Comparison of ENCODE assay signal across 8 cellular contexts in the genomic region with DNA sequence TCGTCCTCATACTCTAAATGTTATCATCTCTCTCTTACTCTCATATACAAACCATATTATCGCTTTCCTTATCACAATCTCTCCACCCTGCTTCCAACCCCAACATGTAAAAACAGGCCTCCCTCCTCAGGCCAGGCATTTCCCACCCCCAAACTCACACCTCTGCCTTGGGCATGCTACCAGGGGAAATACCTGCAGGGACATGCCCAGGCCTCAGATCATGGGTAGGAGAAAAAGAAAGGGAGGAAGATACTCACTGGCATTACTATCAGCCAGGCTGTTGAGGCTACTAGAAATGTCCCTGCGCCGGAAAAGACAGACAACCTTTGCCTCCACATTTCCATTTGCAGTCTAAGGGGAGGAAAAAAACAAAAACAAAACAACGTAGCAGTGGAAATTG. TPM values are rescaled to one million over a fixed set of nuclear protein-coding genes. Genes with fewer than 3 reads are reported as not detected.
A peak's percentile ranks its signal among the peaks of the same experiment; 100 is the strongest.
DNase-seq lines count a peak whose midpoint lies in the region; ATAC-seq and TF ChIP-seq lines count a peak whose summit lies in the region.

No MANE protein-coding gene starts in this region.

- peak overlapping the region; percentile 97 for H3K9ac ChIP-seq in DND-41 (ENCODE audit: low read depth, low read length)

- intact Hi-C loops in ovary (cut with DNase I) = loop anchor here in 1 of 4 donors (10.0 kb wide), 1 partner anchor 95 kb away; no protein-coding TSS in a partner anchor

- H3K4me1 ChIP-seq in DND-41 (ENCODE audit: insufficient read depth, low read length) (peaks cover 55% of the 10 kb centered on the region), ovary (ENCODE audit: insufficient read depth) (peaks cover 9% of the 10 kb centered on the region)

- TF ChIP-seq CTCF in DND-41 (IDR thresholded peaks at IDR 0.05; ENCODE audit: borderline replicate concordance, extremely low read depth, low read length, poor library complexity, severe bottlenecking) = no peak
- no peak for TF ChIP-seq CTCF in epithelial cell of esophagus (IDR thresholded peaks at IDR 0.05; ENCODE audit: insufficient read depth, low read depth, low read length, missing control alignments)
- TF ChIP-seq CTCF in ovary (IDR thresholded peaks at IDR 0.05) = no peak

- 11 to 22% (median 18%) methylated on average over 5 of the region's 5 CpGs for WGBS in ovary, 3 donors

- H3K4me3 ChIP-seq in DND-41 (ENCODE audit: low read depth in 1 of 2, low read length in 2 of 2) (peak overlapping the region; percentile 69), epithelial cell of esophagus (ENCODE audit: low read length) (peak overlapping the region; percentile 85), ovary (peak overlapping the region; percentile 81)

- H3K27ac ChIP-seq in DND-41 (ENCODE audit: low read length) (peak overlapping the region; percentile 92), ovary (peak overlapping the region in 1 of 2 donors; percentile 63)

- no peak for TF ChIP-seq EP300 in ovary (IDR thresholded peaks at IDR 0.05)

- DNase-seq in DND-41 (no peak), epithelial cell of esophagus (ENCODE audit: low read depth) (peak; percentile 97), ovary (no peak), activated gamma-delta T cell treated with Interleukin-2 at 50 U/mL for 16 hours (no peak), NCI-H2171 treated with DMSO at 0.1 percent for 48 hours (lab: John Stamatoyannopoulos, UW) (no peak)

- no peaks in the 10 kb centered on the region for H3K27me3 ChIP-seq in DND-41 (ENCODE audit: insufficient read depth, low read length, poor library complexity)
- no peaks in the 10 kb centered on the region for H3K27me3 ChIP-seq in ovary

- H3K9me3 ChIP-seq in DND-41 (ENCODE audit: insufficient read depth, low read length, severe bottlenecking) (no peaks in the 10 kb centered on the region), ovary (no peaks in the 10 kb centered on the region)

- no peak for TF ChIP-seq POLR2A in ovary (IDR thresholded peaks at IDR 0.05)

- peaks cover 54% of the 10 kb centered on the region for H3K79me2 ChIP-seq in DND-41 (ENCODE audit: insufficient read depth, low read length)

- ATAC-seq in DND-41 (ENCODE audit: insufficient read depth, low read depth) (no peak), HG02763 (IDR thresholded peaks at IDR 0.05; ENCODE audit: unreplicated experiment) (no peak), GM18511 (IDR thresholded peaks at IDR 0.05; ENCODE audit: unreplicated experiment) (no peak)

- H3K36me3 ChIP-seq in DND-41 (ENCODE audit: insufficient read depth, low read length) (peaks cover 66% of the 10 kb centered on the region), ovary (no peaks in the 10 kb centered on the region)

- H4K20me1 ChIP-seq in DND-41 (ENCODE audit: insufficient read depth, low read length) = peaks cover 38% of the 10 kb centered on the region

- H3K4me2 ChIP-seq in DND-41 (ENCODE audit: insufficient read depth, low read length) = peak overlapping the region; percentile 96

- H2AFZ ChIP-seq in DND-41 (ENCODE audit: low read depth, low read length) = no peak overlapping the region

TF ChIP-seq in PFSK-1, 5 proteins besides CTCF, POLR2A, EP300 and RAD21:
- TF ChIP-seq TAF1 (IDR thresholded peaks at IDR 0.05; ENCODE audit: borderline replicate concordance, insufficient read depth, low read length) (0 out of 2 replicates have a peak, but pooled peaks have one; percentile 0), REST (IDR thresholded peaks at IDR 0.05; ENCODE audit: insufficient read depth in 1 of 2, low read depth in 2 of 2, low read length in 2 of 2) (no peak)

RNA-seq across cellular contexts. Expression of gene MTA2, which starts 1.8 kb away (rescaled TPM):
- 78.0 TPM for polyA plus RNA-seq in PFSK-1 (2012; ENCODE audit: insufficient read length, low read depth)
- 100 to 1,000 TPM in 3 of 7 donors, 10 to 100 TPM in 4; 41.5 to 130 (median 89.8) TPM for total RNA-seq in ovary
- 10 to 100 TPM; 54.2 to 90.4 TPM for polyA plus RNA-seq in ovary

RNA-seq across cellular contexts. Expression of gene TUT1, which starts 8.6 kb away (rescaled TPM):
- polyA plus RNA-seq in PFSK-1 (2012; ENCODE audit: insufficient read length, low read depth) = 18.3 TPM
- 10 to 100 TPM in 5 of 7 donors, 1 to 10 TPM in 2; 6.9 to 27.3 (median 21.1) TPM for total RNA-seq in ovary
- polyA plus RNA-seq in ovary = 10 to 100 TPM in 1 of 2 donors, 1 to 10 TPM in 1; 5.9 to 18.3 TPM

RNA-seq across cellular contexts. Expression of gene EML3, which starts 12.7 kb away (rescaled TPM):
- 91.0 TPM for polyA plus RNA-seq in PFSK-1 (2012; ENCODE audit: insufficient read length, low read depth)
- 100 to 1,000 TPM in 3 of 7 donors, 10 to 100 TPM in 4; 38.1 to 138 (median 96.0) TPM for total RNA-seq in ovary
- 10 to 100 TPM; 29.9 to 59.1 TPM for polyA plus RNA-seq in ovary

RNA-seq across cellular contexts. Expression of gene ROM1, which starts 13.1 kb away (rescaled TPM):
- 7.4 TPM for polyA plus RNA-seq in PFSK-1 (2012; ENCODE audit: insufficient read length, low read depth)
- total RNA-seq in ovary = 10 to 100 TPM in 4 of 7 donors, 1 to 10 TPM in 3; 9.2 to 22.4 (median 10.8) TPM
- 10 to 100 TPM; 10.4 to 15.9 TPM for polyA plus RNA-seq in ovary

RNA-seq across cellular contexts. Expression of gene B3GAT3, which starts 21.9 kb away (rescaled TPM):
- 101 TPM for polyA plus RNA-seq in PFSK-1 (2012; ENCODE audit: insufficient read length, low read depth)
- 10 to 100 TPM; 16.6 to 56.6 (median 33.9) TPM for total RNA-seq in ovary
- 10 to 100 TPM in 1 of 2 donors, 1 to 10 TPM in 1; 1.3 to 29.2 TPM for polyA plus RNA-seq in ovary
